ENCODE assay signal across 15 cellular contexts in the genomic region with DNA sequence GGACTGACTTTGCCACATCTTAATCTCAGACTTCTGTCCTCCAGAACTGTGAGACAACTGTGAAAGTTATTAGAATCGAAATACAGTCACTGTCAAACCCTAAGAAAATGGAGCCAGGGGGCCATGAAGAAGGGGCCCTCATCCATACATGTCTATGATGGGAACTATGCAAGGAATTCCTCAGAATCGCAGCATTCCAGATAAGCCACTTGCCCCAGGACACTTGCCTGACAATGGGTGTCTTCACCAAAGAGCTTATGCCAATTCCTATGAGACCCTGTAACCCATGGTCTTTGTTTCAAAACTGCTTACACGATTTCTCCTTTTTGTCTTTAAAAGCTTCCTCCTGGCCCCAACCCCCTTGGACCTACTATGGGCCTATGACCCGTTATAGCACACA.
DNase-seq lines count a peak whose midpoint lies in the region; ATAC-seq and TF ChIP-seq lines count a peak whose summit lies in the region.
"Had no signal": no experiment of that assay in that cellular context is flagged by ENCODE, and none has a peak within 500 bp of the region (broad histone marks: within the 10 kb centered on the region; RNA-seq: fewer than 3 reads in every experiment).

No MANE protein-coding gene starts in this region.

- H3K27me3 ChIP-seq in BLaER1 (no peaks in the 10 kb centered on the region), HAP-1 (ENCODE audit: low read depth) (no peaks in the 10 kb centered on the region), body of pancreas (no peaks in the 10 kb centered on the region), mucosa of rectum (ENCODE audit: control insufficient read depth in 2 of 2, insufficient read depth in 2 of 2, low read length in 2 of 2) (peaks cover 0 to 2% of the 10 kb centered on the region in 2 donors)
- H3K27me3 ChIP-seq: MG63 had no signal

- intact Hi-C loops in body of pancreas (cut with DNase I) = no loop called here

- no peaks in the 10 kb centered on the region for H3K4me1 Mint-ChIP-seq in activated naive CD8-positive, alpha-beta T cell treated with anti-CD3 and anti-CD28 coated beads for 36 hours
- peaks cover 0 to 4% of the 10 kb centered on the region in 2 donors for H3K4me1 Mint-ChIP-seq in natural killer cell treated with Interleukin-12 subunit alpha and Interleukin-12 subunit beta and Interleukin-15 and Interleukin-18, amount 100 ng/mL, for 72 hours (ENCODE audit: low read depth in 2 of 2)
- no peaks in the 10 kb centered on the region for H3K4me1 Mint-ChIP-seq in activated T-helper 17 cell treated with anti-CD3 and anti-CD28 coated beads, Interleukin-2, amount 50 U/mL, for 72 hours

- no peak for TF ChIP-seq CTCF in body of pancreas (IDR thresholded peaks at IDR 0.05)

- no peaks in the 10 kb centered on the region for H4K20me1 ChIP-seq in BLaER1

- no peaks in the 10 kb centered on the region for H3K36me3 Mint-ChIP-seq in activated naive CD8-positive, alpha-beta T cell treated with anti-CD3 and anti-CD28 coated beads for 36 hours
- H3K36me3 Mint-ChIP-seq in natural killer cell treated with Interleukin-12 subunit alpha and Interleukin-12 subunit beta and Interleukin-15 and Interleukin-18, amount 100 ng/mL, for 72 hours = no peaks in the 10 kb centered on the region
- H3K36me3 Mint-ChIP-seq in activated T-helper 17 cell treated with anti-CD3 and anti-CD28 coated beads, Interleukin-2, amount 50 U/mL, for 72 hours (ENCODE audit: low read depth) = no peaks in the 10 kb centered on the region

- TF ChIP-seq POLR2A in body of pancreas (IDR thresholded peaks at IDR 0.05) = no peak

- DNase-seq in HAP-1 (ENCODE audit: low spot score in 2 of 2) = peak; percentile 26 to 35
- no peak for DNase-seq in body of pancreas
- DNase-seq in activated naive CD8-positive, alpha-beta T cell treated with anti-CD3 and anti-CD28 coated beads for 36 hours = no peak
- no peak for DNase-seq in natural killer cell treated with Interleukin-12 subunit alpha and Interleukin-12 subunit beta and Interleukin-15 and Interleukin-18, amount 100 ng/mL, for 72 hours (ENCODE audit: low spot score)
- DNase-seq: MG63; NCI-H1694; NCI-H2107; NK-92 treated with Interleukin-12 subunit alpha and Interleukin-12 subunit beta, amount 100 ng/mL, for 24 hours; OCI-M1; SIG-M5 had no signal

- no peaks in the 10 kb centered on the region for H3K9me3 ChIP-seq in BLaER1
- no peaks in the 10 kb centered on the region for H3K9me3 ChIP-seq in HAP-1
- H3K9me3 ChIP-seq in body of pancreas = no peaks in the 10 kb centered on the region
- no peaks in the 10 kb centered on the region for H3K9me3 ChIP-seq in mucosa of rectum (ENCODE audit: control insufficient read depth in 2 of 2, low read length in 2 of 2)
- H3K9me3 ChIP-seq: MG63 had no signal

- H3K27ac Mint-ChIP-seq in activated naive CD8-positive, alpha-beta T cell treated with anti-CD3 and anti-CD28 coated beads for 36 hours = no peak overlapping the region
- no peak overlapping the region for H3K27ac Mint-ChIP-seq in natural killer cell treated with Interleukin-12 subunit alpha and Interleukin-12 subunit beta and Interleukin-15 and Interleukin-18, amount 100 ng/mL, for 72 hours
- no peak overlapping the region for H3K27ac Mint-ChIP-seq in activated T-helper 17 cell treated with anti-CD3 and anti-CD28 coated beads, Interleukin-2, amount 50 U/mL, for 72 hours

- H3K4me3 Mint-ChIP-seq in activated naive CD8-positive, alpha-beta T cell treated with anti-CD3 and anti-CD28 coated beads for 36 hours = no peak overlapping the region
- H3K4me3 Mint-ChIP-seq in natural killer cell treated with Interleukin-12 subunit alpha and Interleukin-12 subunit beta and Interleukin-15 and Interleukin-18, amount 100 ng/mL, for 72 hours = no peak overlapping the region
- no peak overlapping the region for H3K4me3 Mint-ChIP-seq in activated T-helper 17 cell treated with anti-CD3 and anti-CD28 coated beads, Interleukin-2, amount 50 U/mL, for 72 hours

- peak overlapping the region; percentile 70 for H3K4me2 ChIP-seq in BLaER1

- H3K4me1 ChIP-seq in BLaER1 (peaks cover 51% of the 10 kb centered on the region), HAP-1 (peaks cover 2% of the 10 kb centered on the region; the same call in 1 of the 2 replicates), body of pancreas (peaks cover 20% of the 10 kb centered on the region), mucosa of rectum (ENCODE audit: control insufficient read depth in 2 of 2, insufficient read depth in 2 of 2, low read length in 2 of 2) (peaks cover 13 to 25% of the 10 kb centered on the region in 2 donors)

- H3K4me3 ChIP-seq in BLaER1 (no peak overlapping the region), HAP-1 (no peak overlapping the region), body of pancreas (no peak overlapping the region), mucosa of rectum (ENCODE audit: low read length in 2 of 2) (no peak overlapping the region)
- H3K4me3 ChIP-seq: MG63 had no signal

- H3K9me3 Mint-ChIP-seq in activated naive CD8-positive, alpha-beta T cell treated with anti-CD3 and anti-CD28 coated beads for 36 hours = no peaks in the 10 kb centered on the region
- no peaks in the 10 kb centered on the region for H3K9me3 Mint-ChIP-seq in natural killer cell treated with Interleukin-12 subunit alpha and Interleukin-12 subunit beta and Interleukin-15 and Interleukin-18, amount 100 ng/mL, for 72 hours
- no peaks in the 10 kb centered on the region for H3K9me3 Mint-ChIP-seq in activated T-helper 17 cell treated with anti-CD3 and anti-CD28 coated beads, Interleukin-2, amount 50 U/mL, for 72 hours

- 46 to 59% methylated on average over 4 of the region's 4 CpGs for WGBS in body of pancreas, 2 donors

- H3K9ac ChIP-seq in BLaER1 = no peak overlapping the region
- no peak overlapping the region for H3K9ac ChIP-seq in mucosa of rectum (ENCODE audit: low read depth in 1 of 2, low read length in 2 of 2)

- H3K27ac ChIP-seq in BLaER1 = no peak overlapping the region
- H3K27ac ChIP-seq in body of pancreas = peak overlapping the region in 3 of 4 donors; percentile 30 to 73 (median 48)
- peak overlapping the region; percentile 16 to 75 for H3K27ac ChIP-seq in mucosa of rectum (ENCODE audit: low read depth in 2 of 2, low read length in 2 of 2)
- H3K27ac ChIP-seq: C4-2B had no signal

- no peaks in the 10 kb centered on the region for H3K27me3 Mint-ChIP-seq in activated naive CD8-positive, alpha-beta T cell treated with anti-CD3 and anti-CD28 coated beads for 36 hours
- H3K27me3 Mint-ChIP-seq in natural killer cell treated with Interleukin-12 subunit alpha and Interleukin-12 subunit beta and Interleukin-15 and Interleukin-18, amount 100 ng/mL, for 72 hours = peaks cover 18 to 31% of the 10 kb centered on the region in 2 donors
- no peaks in the 10 kb centered on the region for H3K27me3 Mint-ChIP-seq in activated T-helper 17 cell treated with anti-CD3 and anti-CD28 coated beads, Interleukin-2, amount 50 U/mL, for 72 hours

- in situ Hi-C loops in HAP-1 (cut with MboI; ENCODE audit: low sequenced_read_pairs) = no loop called here

- ATAC-seq in body of pancreas = no peak
- no peak for ATAC-seq in GM21786 (IDR thresholded peaks at IDR 0.05; ENCODE audit: unreplicated experiment)
- no peak for ATAC-seq in natural killer cell treated with Interleukin-12 subunit alpha and Interleukin-12 subunit beta and Interleukin-15 and Interleukin-18, amount 100 ng/mL, for 72 hours
- ATAC-seq in activated T-helper 17 cell treated with anti-CD3 and anti-CD28 coated beads, Interleukin-2, amount 50 U/mL, for 72 hours (replicated peaks) = no peak

- H3K36me3 ChIP-seq in BLaER1 (no peaks in the 10 kb centered on the region), HAP-1 (replicated peaks) (no peaks in the 10 kb centered on the region), body of pancreas (replicated peaks in 1 of 2; ENCODE audit: insufficient read depth in 1 of 2, low read depth in 2 of 2) (no peaks in the 10 kb centered on the region), mucosa of rectum (ENCODE audit: control insufficient read depth in 2 of 2, insufficient read depth in 2 of 2, low read length in 2 of 2) (no peaks in the 10 kb centered on the region)
- H3K36me3 ChIP-seq: MG63 had no signal

Comparison
In these comparisons a context has a peak if more than half of its experiments do, and no peak if none do; other contexts are left out.
1. DNase-seq: peak in HAP-1 (2 of 2); none in body of pancreas (0 of 4), activated naive CD8-positive, alpha-beta T cell treated with anti-CD3 and anti-CD28 coated beads for 36 hours (single experiment) and natural killer cell treated with Interleukin-12 subunit alpha and Interleukin-12 subunit beta and Interleukin-15 and Interleukin-18, amount 100 ng/mL, for 72 hours (single experiment).